1 cellular context compared by ENCODE assay signal in the genomic region with DNA sequence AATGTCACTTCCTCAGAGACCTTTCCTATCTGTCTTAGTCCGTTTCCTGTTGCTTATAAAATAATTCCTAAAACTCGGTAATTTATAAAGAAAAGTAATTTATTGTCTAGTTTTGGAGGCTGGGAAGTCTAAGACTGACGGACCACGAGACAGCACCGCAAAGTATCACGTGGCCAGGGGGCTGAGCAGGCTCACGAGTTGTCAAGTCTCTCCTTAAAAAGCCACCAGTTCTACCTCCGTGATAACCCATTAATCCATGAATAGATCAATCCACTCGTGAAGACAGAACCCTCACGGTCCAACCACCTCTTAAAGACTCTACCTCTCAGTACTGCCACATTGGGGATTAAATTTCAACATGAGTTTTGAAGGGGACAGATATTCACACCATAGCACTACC.
TF ChIP-seq lines count a peak whose summit lies in the region.

No MANE protein-coding gene starts in this region.

TF ChIP-seq in HCT116, 20 proteins besides CTCF, POLR2A, EP300 and RAD21 (continued from another document):
- TF ChIP-seq TCF7L2 (IDR thresholded peaks at IDR 0.05; ENCODE audit: borderline replicate concordance, extremely low read depth, insufficient read depth, insufficient read length) (no peak), SRF (IDR thresholded peaks at IDR 0.05; ENCODE audit: low read depth) (no peak), EZH2 (IDR thresholded peaks at IDR 0.05) (no peak)
